Comparison of ENCODE assay signal across 15 cellular contexts in the genomic region with DNA sequence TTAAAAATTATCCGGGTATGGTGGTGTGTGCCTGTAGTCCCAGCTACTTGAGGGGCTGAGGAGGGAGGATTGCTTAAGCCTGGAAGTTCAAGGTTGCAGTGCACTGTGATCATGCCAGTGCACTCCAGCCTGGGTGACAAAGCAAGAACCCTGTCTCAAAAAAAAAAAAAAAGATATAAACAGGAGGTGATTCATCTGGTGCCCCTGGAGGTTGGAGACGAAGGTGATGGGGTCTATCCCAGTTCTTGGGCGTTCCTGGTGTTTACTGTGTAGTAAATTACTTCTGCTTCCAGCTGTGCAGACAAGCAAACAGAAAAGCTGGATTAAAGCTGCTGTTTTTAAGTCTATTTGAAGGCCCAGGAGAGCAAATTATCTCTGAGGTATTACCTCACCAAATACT. TPM values are rescaled to one million over a fixed set of nuclear protein-coding genes. Genes with fewer than 3 reads are reported as not detected.
DNase-seq lines count a peak whose midpoint lies in the region; ATAC-seq and TF ChIP-seq lines count a peak whose summit lies in the region.
"Had no signal": no experiment of that assay in that cellular context is flagged by ENCODE, and none has a peak within 500 bp of the region (broad histone marks: within the 10 kb centered on the region; RNA-seq: fewer than 3 reads in every experiment).

No MANE protein-coding gene starts in this region.

- H3K4me1 Mint-ChIP-seq in activated T-cell treated with anti-CD3 and anti-CD28 coated beads, Interleukin-2, amount 50 U/mL, for 24 hours (ENCODE audit: low read depth): peaks cover 11% of the 10 kb centered on the region
- H3K4me1 Mint-ChIP-seq in stimulated activated memory B cell treated with anti-CD40 and anti-IgM and Interleukin-4, amounts not matched to agents 10 μg/mL and 1 μg/mL and 100 μg/mL, for 72 hours: peaks cover 8% of the 10 kb centered on the region

- no peak for TF ChIP-seq POLR2A in uterus (IDR thresholded peaks at IDR 0.05)

- TF ChIP-seq RAD21 in liver (IDR thresholded peaks at IDR 0.05): no peak

- no peak overlapping the region for H3K4me3 Mint-ChIP-seq in activated T-cell treated with anti-CD3 and anti-CD28 coated beads, Interleukin-2, amount 50 U/mL, for 24 hours
- H3K4me3 Mint-ChIP-seq in stimulated activated memory B cell treated with anti-CD40 and anti-IgM and Interleukin-4, amounts not matched to agents 10 μg/mL and 1 μg/mL and 100 μg/mL, for 72 hours: no peak overlapping the region

- peak overlapping the region; percentile 57 for H3K27ac Mint-ChIP-seq in activated T-cell treated with anti-CD3 and anti-CD28 coated beads, Interleukin-2, amount 50 U/mL, for 24 hours
- no peak overlapping the region for H3K27ac Mint-ChIP-seq in stimulated activated memory B cell treated with anti-CD40 and anti-IgM and Interleukin-4, amounts not matched to agents 10 μg/mL and 1 μg/mL and 100 μg/mL, for 72 hours

- no peak for DNase-seq in activated T-cell treated with anti-CD3 and anti-CD28 coated beads, Interleukin-2, amount 50 U/mL, for 24 hours
- no peak for DNase-seq in activated T-cell treated with anti-CD3 and anti-CD28 coated beads, Interleukin-2, amount 50 U/mL, for 1 hour
- peak; percentile 73 for DNase-seq in NCI-H69 (lab: John Stamatoyannopoulos, UW)
- no peak for DNase-seq in uterus
- DNase-seq: C1 segment of cervical spinal cord; DMS 273 treated with DMSO at 0.1 percent for 48 hours; Kasumi-1; NCI-H1105; NCI-H187; NCI-H526 treated with DMSO at 0.1 percent for 48 hours; NK-92 treated with Interleukin-12 subunit alpha and Interleukin-12 subunit beta, amount 100 ng/mL, for 24 hours; OCI-M1; SW 1271 had no signal

- WGBS in liver: 45% methylated on average over 3 of the region's 3 CpGs

- TF ChIP-seq CTCF in liver (IDR thresholded peaks at IDR 0.05; ENCODE audit: low read depth, low read length, missing input control) (no peak), uterus (IDR thresholded peaks at IDR 0.05) (no peak)

- ATAC-seq in stimulated activated memory B cell treated with anti-CD40 and anti-IgM and Interleukin-4, amounts not matched to agents 10 μg/mL and 1 μg/mL and 100 μg/mL, for 72 hours: no peak

- H3K4me1 ChIP-seq in liver (ENCODE audit: control insufficient read depth in 4 of 4, insufficient read depth in 4 of 4, low read length in 3 of 4) (peaks cover 3 to 18% (median 10%) of the 10 kb centered on the region in 4 donors), uterus (no peaks in the 10 kb centered on the region)

- H3K9me3 ChIP-seq in liver (ENCODE audit: control insufficient read depth in 4 of 4, low read length in 3 of 4) (no peaks in the 10 kb centered on the region), uterus (no peaks in the 10 kb centered on the region)

- intact Hi-C loops in uterus (cut with DNase I; ENCODE audit: low total_unique reads): no loop called here

- peaks cover 13% of the 10 kb centered on the region for H3K36me3 Mint-ChIP-seq in activated T-cell treated with anti-CD3 and anti-CD28 coated beads, Interleukin-2, amount 50 U/mL, for 24 hours (ENCODE audit: low read depth)
- no peaks in the 10 kb centered on the region for H3K36me3 Mint-ChIP-seq in stimulated activated memory B cell treated with anti-CD40 and anti-IgM and Interleukin-4, amounts not matched to agents 10 μg/mL and 1 μg/mL and 100 μg/mL, for 72 hours

- H3K9ac ChIP-seq in liver (ENCODE audit: low read depth in 1 of 2, low read length in 2 of 2): no peak overlapping the region

- no peaks in the 10 kb centered on the region for H3K9me3 Mint-ChIP-seq in activated T-cell treated with anti-CD3 and anti-CD28 coated beads, Interleukin-2, amount 50 U/mL, for 24 hours
- H3K9me3 Mint-ChIP-seq in stimulated activated memory B cell treated with anti-CD40 and anti-IgM and Interleukin-4, amounts not matched to agents 10 μg/mL and 1 μg/mL and 100 μg/mL, for 72 hours: no peaks in the 10 kb centered on the region

- H3K4me3 ChIP-seq in liver (ENCODE audit: low read depth in 1 of 3, low read length in 3 of 3) (no peak overlapping the region), uterus (no peak overlapping the region)

- H3K27me3 Mint-ChIP-seq in activated T-cell treated with anti-CD3 and anti-CD28 coated beads, Interleukin-2, amount 50 U/mL, for 24 hours: no peaks in the 10 kb centered on the region
- H3K27me3 Mint-ChIP-seq in stimulated activated memory B cell treated with anti-CD40 and anti-IgM and Interleukin-4, amounts not matched to agents 10 μg/mL and 1 μg/mL and 100 μg/mL, for 72 hours: no peaks in the 10 kb centered on the region

- H3K27ac ChIP-seq in liver (ENCODE audit: low read depth in 1 of 2, low read length in 2 of 2) (peak overlapping the region; percentile 50 to 56), uterus (no peak overlapping the region)

- H3K27me3 ChIP-seq in liver (ENCODE audit: control insufficient read depth in 4 of 4, insufficient read depth in 4 of 4, low read length in 3 of 4) (no peaks in the 10 kb centered on the region), uterus (no peaks in the 10 kb centered on the region)

- H3K36me3 ChIP-seq in liver (ENCODE audit: control insufficient read depth in 4 of 4, insufficient read depth in 3 of 4, low read depth in 1 of 4, low read length in 3 of 4): no peaks in the 10 kb centered on the region
- no peaks in the 10 kb centered on the region for H3K36me3 ChIP-seq in uterus

TF ChIP-seq in liver, 16 proteins besides CTCF, POLR2A, EP300 and RAD21:
- TF ChIP-seq FOXA2 (IDR thresholded peaks at IDR 0.05): no peak
- peak; percentile 12 to 29 for TF ChIP-seq HNF4A (conservative IDR thresholded peaks at IDR 0.05)

RNA-seq across cellular contexts. Expression of a gene that starts 19.9 kb away (rescaled TPM):
- total RNA-seq in liver (10 to 100 TPM in 1 of 2 donors, 1 to 10 TPM in 1; 9.5 to 13.8 TPM), uterus (10 to 100 TPM in 2 of 4 donors, 1 to 10 TPM in 2; 5.6 to 22.0 (median 12.8) TPM)
- 10 to 100 TPM in 1 of 2 donors, 1 to 10 TPM in 1; 7.7 to 12.0 TPM for polyA plus RNA-seq in liver

RNA-seq across cellular contexts. Expression of a gene that starts 23.9 kb away (rescaled TPM):
- 10 to 100 TPM; 28.0 to 47.9 TPM for total RNA-seq in liver
- polyA plus RNA-seq in liver: 10 to 100 TPM; 51.2 to 60.7 TPM
- 10 to 100 TPM; 37.6 to 96.5 (median 58.7) TPM for total RNA-seq in uterus

RNA-seq across cellular contexts. Expression of a gene that starts 29.8 kb away (rescaled TPM):
- total RNA-seq in liver (1 to 10 TPM; 1.4 to 2.1 TPM), uterus (10 to 100 TPM in 2 of 4 donors, 1 to 10 TPM in 1, under 1 TPM in 1; 0.77 to 45.2 (median 23.8) TPM)
- 1 to 10 TPM; 5.7 to 8.2 TPM for polyA plus RNA-seq in liver

RNA-seq across cellular contexts. Expression of a gene that starts 44.8 kb away (rescaled TPM):
- total RNA-seq in liver: 1 to 10 TPM; 1.0 to 1.9 TPM
- 1 to 10 TPM; 1.3 to 3.4 TPM for polyA plus RNA-seq in liver
- 10 to 100 TPM in 1 of 4 donors, 1 to 10 TPM in 3; 2.0 to 12.0 (median 4.2) TPM for total RNA-seq in uterus

RNA-seq across cellular contexts. Expression of a gene that starts 58.9 kb away (rescaled TPM):
- 1 to 10 TPM; 2.9 to 6.9 TPM for total RNA-seq in liver
- 10 to 100 TPM in 1 of 2 donors, 1 to 10 TPM in 1; 8.8 to 10.8 TPM for polyA plus RNA-seq in liver
- total RNA-seq in uterus: 10 to 100 TPM in 1 of 4 donors, 1 to 10 TPM in 2, under 1 TPM in 1; 0.77 to 12.4 (median 5.2) TPM

Comparison
In these comparisons a context has a peak if more than half of its experiments do, and no peak if none do; other contexts are left out.
1. H3K27ac ChIP-seq: peak in liver (2 of 2); none in uterus (0 of 2).